In the genomic region with DNA sequence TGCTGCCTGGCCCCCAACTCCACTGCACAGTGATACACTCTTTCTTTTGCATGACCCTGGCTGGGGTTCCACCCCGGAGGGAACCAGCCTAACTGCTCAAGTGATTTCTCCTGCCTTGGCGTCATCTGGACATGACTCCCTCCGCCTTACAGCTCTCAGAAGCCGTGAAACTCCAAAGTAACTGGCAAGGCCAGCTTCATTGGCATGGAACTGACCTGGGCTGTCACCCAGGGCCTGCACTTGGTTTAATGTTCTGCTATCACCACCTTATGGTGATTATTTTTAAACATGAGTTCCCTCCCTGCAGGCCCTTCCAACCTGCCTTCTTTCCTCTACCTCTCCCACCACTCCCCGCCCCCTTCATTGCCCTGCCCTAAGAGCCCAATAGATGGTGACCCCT, we compare ENCODE assay signal across 13 cellular contexts.
"Had no signal": no experiment of that assay in that cellular context is flagged by ENCODE, and none has a peak within 500 bp of the region (broad histone marks: within the 10 kb centered on the region; RNA-seq: fewer than 3 reads in every experiment).

No MANE protein-coding gene starts in this region.

- H3K9me3 ChIP-seq: breast epithelium, lower lobe of right lung had no signal

- H3K27me3 ChIP-seq: breast epithelium had no signal

- H3K27ac ChIP-seq: breast epithelium, lower lobe of right lung had no signal

- H3K4me2 ChIP-seq: smooth muscle cell had no signal

- DNase-seq: activated naive CD4-positive, alpha-beta T cell treated with Interleukin-2 at 50 U/mL for 16 hours; activated naive CD8-positive, alpha-beta T cell treated with anti-CD3 and anti-CD28 coated beads, Interleukin-2, amount 50 U/mL, for 24 hours; activated T-cell treated with anti-CD3 and anti-CD28 coated beads for 4 hours; aorta; hippocampal formation; lower lobe of right lung; stimulated activated naive CD8-positive, alpha-beta T cell treated with anti-CD3 and anti-CD28 coated beads, Interleukin-15, Interleukin-2, amounts not matched to agents 100 U/mL and 50 U/mL, for 24 hours; T-cell; T-helper 9 cell had no signal

- H3K4me3 ChIP-seq: breast epithelium, lower lobe of right lung, smooth muscle cell had no signal

- H3K4me1 ChIP-seq: breast epithelium, lower lobe of right lung had no signal

- ATAC-seq: activated CD4-positive, CD25-positive, alpha-beta regulatory T cell treated with anti-CD3 and anti-CD28 coated beads, Interleukin-2, amount 50 U/mL, for 24 hours; activated naive CD8-positive, alpha-beta T cell treated with anti-CD3 and anti-CD28 coated beads, Interleukin-2, amount 50 U/mL, for 24 hours; activated T-helper 17 cell treated with anti-CD3 and anti-CD28 coated beads, Interleukin-2, amount 50 U/mL, for 72 hours; lower lobe of right lung; T-cell had no signal

- H3K36me3 ChIP-seq: breast epithelium, lower lobe of right lung had no signal
